In the genomic region with DNA sequence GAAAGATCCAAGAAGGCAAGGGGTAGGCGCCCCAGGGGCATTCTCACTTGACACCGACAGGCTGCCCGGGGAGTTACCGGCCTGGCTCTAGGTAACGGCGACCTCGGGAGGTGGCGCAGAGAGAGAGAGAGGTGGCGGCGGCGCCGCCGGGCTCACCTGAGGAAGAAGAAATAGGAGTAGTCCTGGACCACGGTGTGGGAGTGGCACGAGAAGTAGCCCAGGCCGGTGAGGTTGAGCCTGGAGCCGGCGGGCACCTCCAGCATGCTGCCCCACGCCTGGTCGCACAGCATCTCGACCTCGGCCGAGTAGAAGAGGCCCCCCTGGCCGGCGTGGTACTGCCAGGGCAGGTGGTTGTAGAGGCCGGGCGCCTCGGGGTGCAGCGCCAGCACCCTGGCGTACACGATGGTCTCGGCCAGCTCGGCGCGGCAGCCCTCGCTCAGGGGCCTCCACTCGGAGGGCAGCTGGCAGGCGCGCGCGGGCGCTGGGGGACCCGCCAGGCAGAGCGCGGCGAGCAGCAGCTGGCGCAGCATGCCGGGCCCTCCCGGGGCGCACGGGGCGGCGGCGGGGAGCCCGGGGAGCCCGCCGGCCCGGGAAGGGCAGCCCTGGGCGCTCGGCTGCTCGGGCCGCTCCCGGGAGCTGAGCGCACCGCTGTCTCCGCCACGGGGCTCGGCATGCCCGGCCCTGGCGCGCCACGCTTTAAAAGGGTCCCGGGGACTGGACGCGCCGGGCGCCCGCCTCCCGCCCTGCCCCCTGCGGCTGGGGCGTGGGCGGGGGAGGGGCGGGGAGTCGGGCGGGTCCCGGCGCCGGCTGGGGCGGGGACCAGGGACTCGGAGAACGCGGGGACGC, we compare ENCODE assay signal across 8 cellular contexts. TPM values are rescaled to one million over a fixed set of nuclear protein-coding genes. Genes with fewer than 3 reads are reported as not detected.
A peak's percentile ranks its signal among the peaks of the same experiment; 100 is the strongest.
DNase-seq lines count a peak whose midpoint lies in the region; ATAC-seq and TF ChIP-seq lines count a peak whose summit lies in the region.

A gene (minus strand): TSS at position 673 of the 846 bp plus-strand sequence. CDS start 143 bp downstream, at position 530.

- no peaks in the 10 kb centered on the region for H3K9me2 ChIP-seq in PC-3 (replicated peaks; ENCODE audit: low read length)

- H3K36me3 ChIP-seq in mesodermal cell (ENCODE audit: control insufficient read depth, insufficient read depth, low read length) (no peaks in the 10 kb centered on the region), tibial artery (peaks cover 0 to 10% (median 6%) of the 10 kb centered on the region in 3 donors), PC-3 (ENCODE audit: low read depth, low read length) (no peaks in the 10 kb centered on the region)

- H3F3A ChIP-seq in PC-3 (ENCODE audit: low read length, unreplicated experiment): no peaks in the 10 kb centered on the region

- CTCF ChIA-PET in PC-3 (lab: Charles Lee): no interaction called here

- intact Hi-C loops in tibial artery (cut with DNase I; ENCODE audit: low total_unique reads) (loop anchor here (5.0 kb wide), 1 partner anchor 99 kb away; no protein-coding TSS in a partner anchor), PC-3 (cut with micrococcal nuclease) (no loop called here)

- peak within 1 kb of the TSS; percentile 51 for H3K4me3 ChIP-seq in NB4 (ENCODE audit: low read depth, low read length)
- H3K4me3 ChIP-seq in mesodermal cell (ENCODE audit: extremely low read depth, insufficient read depth, low read length, poor library complexity, severe bottlenecking): peak within 1 kb of the TSS; percentile 39
- peak within 1 kb of the TSS; percentile 64 to 80 for H3K4me3 ChIP-seq in tibial artery
- no peak within 1 kb of the TSS for H3K4me3 ChIP-seq in PC-3 (ENCODE audit: low read length)

- no peak within 1 kb of the TSS for H2AFZ ChIP-seq in PC-3 (ENCODE audit: low read length)

- POLR2A ChIA-PET in PC-3 (lab: Charles Lee; ENCODE audit: unreplicated experiment): no interaction called here

- H3K79me2 ChIP-seq in PC-3 (ENCODE audit: low read length): no peaks in the 10 kb centered on the region

- H3K4me2 ChIP-seq in PC-3 (ENCODE audit: low read length): no peak within 1 kb of the TSS

- DNase-seq in COLO668 (lab: John Stamatoyannopoulos, UW; ENCODE audit: unreplicated experiment) (peak; percentile 37), NB4 (ENCODE audit: low read depth) (peak; percentile 63), cerebellum (ENCODE audit: low spot score) (no peak), tibial artery (peak; percentile 25 to 81), PC-3 (no peak), GDM1 (lab: John Stamatoyannopoulos, UW) (no peak)

- no peak within 1 kb of the TSS for H3K27ac ChIP-seq in mesodermal cell (ENCODE audit: low read depth, low read length, severe bottlenecking)
- H3K27ac ChIP-seq in tibial artery: peak within 1 kb of the TSS; percentile 68 to 85
- no peak within 1 kb of the TSS for H3K27ac ChIP-seq in PC-3 (ENCODE audit: low read length)

- ATAC-seq in PC-3 (no peak), GM21825 (IDR thresholded peaks at IDR 0.05; ENCODE audit: unreplicated experiment) (no peak)

- H3K9ac ChIP-seq in PC-3 (ENCODE audit: low read length): no peak within 1 kb of the TSS

- BruUV-seq in PC-3 (replicated peaks; lab: Mats Ljungman, UMichigan): no TSS peak

- H4K20me1 ChIP-seq in PC-3 (ENCODE audit: low read length): no peaks in the 10 kb centered on the region

- WGBS in mesodermal cell (ENCODE audit: insufficient coverage in 2 of 2), 2 experiments: 4 to 7% methylated on average over 44 to 60 of the region's 93 CpGs

- no peak for TF ChIP-seq POLR2A in NB4 (IDR thresholded peaks at IDR 0.05; ENCODE audit: extremely low read depth, insufficient read length)

- H3K27me3 ChIP-seq in tibial artery (no peaks in the 10 kb centered on the region), PC-3 (ENCODE audit: low read length) (no peaks in the 10 kb centered on the region)

- TF ChIP-seq CTCF in NB4 (IDR thresholded peaks at IDR 0.05; ENCODE audit: low read depth, low read length) (no peak), tibial artery (IDR thresholded peaks at IDR 0.05) (peak in 1 of 2 experiments; percentile 12), PC-3 (conservative IDR thresholded peaks at IDR 0.05; ENCODE audit: low read depth, low read length) (no peak)

- H3K4me1 ChIP-seq in mesodermal cell (ENCODE audit: control insufficient read depth, insufficient read depth, low read length, poor library complexity, severe bottlenecking) (peaks cover 3% of the 10 kb centered on the region), tibial artery (peaks cover 0 to 40% (median 11%) of the 10 kb centered on the region in 4 donors), PC-3 (ENCODE audit: insufficient read depth, low read length) (no peaks in the 10 kb centered on the region)

- H3K9me3 ChIP-seq in mesodermal cell (ENCODE audit: control insufficient read depth, low read length): no peaks in the 10 kb centered on the region
- H3K9me3 ChIP-seq in tibial artery: no peaks in the 10 kb centered on the region
- no peaks in the 10 kb centered on the region for H3K9me3 ChIP-seq in PC-3 (ENCODE audit: low read length)

RNA-seq across cellular contexts. Expression of the gene that starts here (rescaled TPM):
- 10.8 TPM for total RNA-seq in cerebellum
- 28.2 TPM for polyA plus RNA-seq in mesodermal cell (2013, experiment 1 of 2)
- 25.3 TPM for polyA plus RNA-seq in mesodermal cell (2013, experiment 2 of 2)
- not detected in 2 replicates for total RNA-seq in PC-3 (2014; rRNA removed)

Comparison
In these comparisons a context has a peak if more than half of its experiments do, and no peak if none do; other contexts are left out.
1. RNA of the gene that starts here (total RNA-seq): 10.8 TPM in cerebellum (single experiment); not detected in PC-3; every median in the first group is over 10 times any median in the second.
2. DNase-seq: peak in COLO668 (single experiment), NB4 (single experiment) and tibial artery (2 of 2); none in cerebellum (single experiment), PC-3 (single experiment) and GDM1 (single experiment).
3. H3K27ac ChIP-seq: peak in tibial artery (2 of 2); none in mesodermal cell (single experiment) and PC-3 (single experiment).